16 cellular contexts compared by ENCODE assay signal in the genomic region with DNA sequence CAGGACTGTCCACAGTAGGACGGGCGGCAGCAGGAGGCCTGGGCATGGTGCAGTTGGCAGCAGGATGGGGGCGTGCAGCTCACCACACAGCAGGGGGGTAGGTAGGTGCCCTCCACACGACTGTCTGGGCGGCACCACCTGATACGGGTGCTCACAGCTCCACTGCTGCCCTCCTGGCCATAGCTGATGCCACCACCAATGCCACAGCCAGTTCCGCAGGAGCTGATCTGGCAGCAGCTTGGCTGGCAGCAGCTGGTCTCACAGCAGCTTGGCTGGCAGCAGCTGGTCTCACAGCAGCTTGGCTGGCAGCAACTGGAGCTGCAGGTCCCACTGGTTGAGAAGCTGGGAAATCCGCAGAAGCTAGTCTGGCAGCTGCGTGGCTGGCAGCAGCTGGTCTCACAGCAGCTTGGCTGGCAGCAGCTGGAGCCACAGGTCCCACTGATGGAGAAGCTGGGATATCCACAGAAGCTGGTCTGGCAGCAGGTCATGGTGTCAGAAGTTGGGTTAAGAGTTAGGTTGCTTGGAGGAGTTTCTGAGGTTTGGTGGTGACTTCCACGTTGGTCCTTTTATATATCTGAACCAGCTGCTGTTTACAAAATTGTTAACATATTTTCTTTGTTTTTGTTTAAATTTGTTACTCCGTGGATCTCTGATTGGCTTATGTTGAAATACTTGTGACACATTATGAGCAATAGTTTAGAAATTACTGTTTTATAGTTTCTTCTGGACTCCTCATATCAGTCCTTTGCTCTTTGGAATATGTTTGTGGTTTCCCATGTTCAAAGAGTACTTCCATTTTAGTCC. TPM values are rescaled to one million over a fixed set of nuclear protein-coding genes. Genes with fewer than 3 reads are reported as not detected.
DNase-seq lines count a peak whose midpoint lies in the region; ATAC-seq, FAIRE-seq and TF ChIP-seq lines count a peak whose summit lies in the region.
"Had no signal": no experiment of that assay in that cellular context is flagged by ENCODE, and none has a peak within 500 bp of the region (broad histone marks: within the 10 kb centered on the region; RNA-seq: fewer than 3 reads in every experiment).

A gene with protein sequence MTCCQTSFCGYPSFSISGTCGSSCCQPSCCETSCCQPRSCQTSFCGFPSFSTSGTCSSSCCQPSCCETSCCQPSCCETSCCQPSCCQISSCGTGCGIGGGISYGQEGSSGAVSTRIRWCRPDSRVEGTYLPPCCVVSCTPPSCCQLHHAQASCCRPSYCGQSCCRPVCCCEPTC (minus strand): TSS at position 541 of the 804 bp plus-strand sequence. CDS start 53 bp downstream, at position 488.

- H3K9me3 ChIP-seq in PC-9 (ENCODE audit: insufficient read depth, low read depth) (peaks cover 5% of the 10 kb centered on the region; the same call in 1 of the 2 replicates), smooth muscle cell (replicated peaks; ENCODE audit: low read depth) (no peaks in the 10 kb centered on the region), kidney (ENCODE audit: control insufficient read depth in 1 of 2, low read length in 2 of 2) (no peaks in the 10 kb centered on the region)
- H3K9me3 ChIP-seq: HAP-1, ovary had no signal

- H3K4me2 ChIP-seq in PC-9, result peak within 1 kb of the TSS; percentile 4; the same call in 1 of the 2 replicates
- H3K4me2 ChIP-seq in smooth muscle cell, result peak within 1 kb of the TSS; percentile 47

- WGBS in smooth muscle cell (ENCODE audit: low lambda C conversion rate), result 81% methylated on average over 11 of the region's 11 CpGs

- H3K79me2 ChIP-seq in PC-9 (ENCODE audit: low read depth), result no peaks in the 10 kb centered on the region
- no peaks in the 10 kb centered on the region for H3K79me2 ChIP-seq in smooth muscle cell (ENCODE audit: low read depth)

- no peak within 1 kb of the TSS for H3K4me3 ChIP-seq in PC-9
- H3K4me3 ChIP-seq in smooth muscle cell, result no peak within 1 kb of the TSS
- no peak within 1 kb of the TSS for H3K4me3 ChIP-seq in kidney (ENCODE audit: low read length in 2 of 2)
- H3K4me3 ChIP-seq: HAP-1, ovary had no signal

- H2AFZ ChIP-seq in PC-9 (peak within 1 kb of the TSS; percentile 12; the same call in 1 of the 2 replicates), smooth muscle cell (ENCODE audit: low read depth) (no peak within 1 kb of the TSS)

- CTCF ChIA-PET in PC-9 (lab: Charles Lee), result interaction anchor here (0.6 kb wide), 1 partner anchor 46 kb away, joined by 3 read pairs; no protein-coding TSS in a partner anchor

- H3K27me3 ChIP-seq in PC-9 (ENCODE audit: insufficient read depth, low read depth), result no peaks in the 10 kb centered on the region
- no peaks in the 10 kb centered on the region for H3K27me3 ChIP-seq in smooth muscle cell (ENCODE audit: low read depth)
- H3K27me3 ChIP-seq: ovary had no signal

- no peak for TF ChIP-seq CTCF in PC-9 (conservative IDR thresholded peaks at IDR 0.05)
- TF ChIP-seq CTCF in smooth muscle cell (IDR thresholded peaks at IDR 0.05; ENCODE audit: borderline replicate concordance, insufficient read depth, poor library complexity, severe bottlenecking), result no peak
- TF ChIP-seq CTCF in kidney (IDR thresholded peaks at IDR 0.05; ENCODE audit: borderline replicate concordance, extremely low read depth, insufficient read depth), result no peak

- H4K20me1 ChIP-seq in PC-9 (ENCODE audit: insufficient read depth) (no peaks in the 10 kb centered on the region), smooth muscle cell (ENCODE audit: low read depth) (no peaks in the 10 kb centered on the region)

- no peaks in the 10 kb centered on the region for H3K9me2 ChIP-seq in PC-9 (ENCODE audit: insufficient read depth)

- H3K36me3 ChIP-seq in PC-9 (ENCODE audit: low read depth) (no peaks in the 10 kb centered on the region), smooth muscle cell (ENCODE audit: low read depth) (no peaks in the 10 kb centered on the region), kidney (ENCODE audit: control insufficient read depth in 1 of 2, insufficient read depth in 2 of 2, low read length in 2 of 2) (no peaks in the 10 kb centered on the region)
- H3K36me3 ChIP-seq: HAP-1, ovary had no signal

- H3K27ac ChIP-seq in PC-9 (peak within 1 kb of the TSS; percentile 19; the same call in 1 of the 2 replicates), smooth muscle cell (ENCODE audit: low read depth) (no peak within 1 kb of the TSS), kidney (ENCODE audit: low read depth in 2 of 2, low read length in 2 of 2) (no peak within 1 kb of the TSS)
- H3K27ac ChIP-seq: 22Rv1, ovary had no signal

- no peak for FAIRE-seq in kidney (lab: Jason Lieb, UNC)
- FAIRE-seq: endothelial cell of umbilical vein had no signal

- BruUV-seq in PC-9 (replicated peaks; lab: Mats Ljungman, UMichigan), result no TSS peak

- ATAC-seq in Right ventricle myocardium inferior, result no peak
- ATAC-seq in GM19023 (IDR thresholded peaks at IDR 0.05; ENCODE audit: unreplicated experiment), result no peak

- POLR2A ChIA-PET in PC-9 (lab: Charles Lee; ENCODE audit: unreplicated experiment), result no interaction called here

- H3F3A ChIP-seq in PC-9 (ENCODE audit: insufficient read depth, low read depth) (peaks cover 9% of the 10 kb centered on the region; the same call in 1 of the 2 replicates), smooth muscle cell (ENCODE audit: low read depth) (no peaks in the 10 kb centered on the region)

- peak; percentile 62 for DNase-seq in DMS 273 (lab: John Stamatoyannopoulos, UW; ENCODE audit: unreplicated experiment)
- DNase-seq in DMS 273 treated with DMSO at 0.1 percent for 48 hours (lab: John Stamatoyannopoulos, UW), result no peak
- peak in 1 of 2 experiments; percentile 52 for DNase-seq in PC-9
- DNase-seq in fibroblast of gingiva (ENCODE audit: low read depth), result peak; percentile 94
- DNase-seq in smooth muscle cell (lab: John Stamatoyannopoulos, UW; ENCODE audit: unreplicated experiment), result no peak
- no peak for DNase-seq in Right ventricle myocardium inferior (ENCODE audit: missing footprints)
- no peak for DNase-seq in kidney
- DNase-seq: activated CD4-positive, alpha-beta T cell treated with anti-CD3 and anti-CD28 coated beads, Interleukin-2, amount 10 ng/mL, durations not matched to agents 24 days and 14 days; DMS153; NCI-H1694 treated with DMSO at 0.1 percent for 48 hours; ovary; stimulated activated CD4-positive, alpha-beta T cell treated with anti-CD3 and anti-CD28 coated beads, Interleukin-15, amount 100 ng/mL, for 24 hours had no signal

- H3K4me1 ChIP-seq in PC-9 (replicated peaks; ENCODE audit: insufficient read depth) (peaks cover 14% of the 10 kb centered on the region), smooth muscle cell (ENCODE audit: low read depth) (no peaks in the 10 kb centered on the region), kidney (ENCODE audit: control insufficient read depth in 1 of 2, insufficient read depth in 1 of 2, low read depth in 1 of 2, low read length in 2 of 2) (no peaks in the 10 kb centered on the region)
- H3K4me1 ChIP-seq: HAP-1 had no signal

- H3K9ac ChIP-seq in smooth muscle cell (ENCODE audit: low read depth), result no peak within 1 kb of the TSS
- no peak within 1 kb of the TSS for H3K9ac ChIP-seq in kidney (ENCODE audit: low read length in 2 of 2)

- intact Hi-C loops in PC-9 (cut with micrococcal nuclease; ENCODE audit: unreplicated experiment), result no loop called here
- intact Hi-C loops in Right ventricle myocardium inferior (cut with DNase I), result no loop called here
- intact Hi-C loops in kidney (cut with DNase I), result no loop called here

RNA-seq across cellular contexts. Expression of the gene that starts here (rescaled TPM):
- total RNA-seq in PC-9 (2021) (not detected in 2 replicates), smooth muscle cell (3.0 TPM in 1 of 2 replicates, not detected in the other), Right ventricle myocardium inferior (not detected), kidney (not detected)
- polyA plus RNA-seq in smooth muscle cell (1.1 TPM in 1 of 2 replicates, not detected in the other), kidney (ENCODE audit: insufficient read depth, low read depth, low replicate concordance) (not detected)
- total RNA-seq: activated CD4-positive, alpha-beta T cell treated with anti-CD3 and anti-CD28 coated beads, Interleukin-2, amount 10 ng/mL, durations not matched to agents 24 days and 14 days; endothelial cell of umbilical vein; ovary had no signal
- polyA plus RNA-seq: endothelial cell of umbilical vein had no signal

Comparison
In these comparisons a context has a peak if more than half of its experiments do, and no peak if none do; other contexts are left out.
1. DNase-seq: peak in DMS 273 (single experiment) and fibroblast of gingiva (single experiment); none in DMS 273 treated with DMSO at 0.1 percent for 48 hours (single experiment), smooth muscle cell (single experiment), Right ventricle myocardium inferior (single experiment) and kidney (single experiment).